ENCODE assay signal across 23 cellular contexts in the genomic region with DNA sequence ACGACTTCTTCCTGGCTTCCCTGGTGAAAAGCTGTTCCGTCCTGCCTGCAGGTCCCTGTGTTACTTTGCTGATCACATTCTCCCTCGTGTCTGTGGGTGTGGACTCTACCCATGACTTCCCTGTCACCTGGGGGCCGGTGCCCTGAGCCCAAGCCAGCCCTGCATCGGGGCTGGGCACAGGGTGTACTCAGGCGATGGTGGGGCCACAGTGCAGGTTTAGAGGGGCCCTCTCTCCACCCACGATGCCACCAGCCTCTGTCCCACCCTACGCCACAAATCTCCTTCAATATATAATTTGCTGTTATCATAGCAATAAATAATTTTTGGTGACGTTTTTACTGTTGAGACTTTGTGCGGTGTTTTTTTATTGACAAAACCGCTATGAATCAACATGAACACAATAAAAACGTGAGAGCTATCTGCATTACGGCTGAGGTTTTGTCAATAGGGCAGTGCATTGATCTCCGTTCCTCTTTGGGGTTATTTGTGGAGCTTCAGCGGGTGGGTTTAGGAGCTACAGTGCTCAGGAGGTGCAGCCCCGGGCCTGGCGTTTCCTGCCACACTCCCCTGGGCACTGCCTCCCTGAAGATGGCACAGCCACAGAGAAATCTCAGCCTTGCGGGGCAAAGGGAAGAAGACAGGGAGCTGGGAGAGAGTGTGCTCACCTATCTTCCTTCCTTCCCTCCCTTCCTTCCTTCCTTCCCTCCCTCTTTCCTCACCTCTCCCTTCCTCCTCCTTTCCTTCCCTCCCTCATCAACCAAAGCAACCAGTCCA.
"Had no signal": no experiment of that assay in that cellular context is flagged by ENCODE, and none has a peak within 500 bp of the region (broad histone marks: within the 10 kb centered on the region; RNA-seq: fewer than 3 reads in every experiment).

No MANE protein-coding gene starts in this region.

- H3K27me3 ChIP-seq: adrenal gland, ascending aorta, brain microvascular endothelial cell had no signal

- H3K27ac Mint-ChIP-seq: activated CD4-positive, alpha-beta memory T cell treated with anti-CD3 and anti-CD28 coated beads for 36 hours; activated naive CD4-positive, alpha-beta T cell treated with anti-CD3 and anti-CD28 coated beads, Interleukin-2, amount 50 U/mL, for 72 hours; memory B cell; T-helper 17 cell had no signal

- DNase-seq: activated CD4-positive, alpha-beta memory T cell treated with anti-CD3 and anti-CD28 coated beads for 36 hours; activated CD4-positive, alpha-beta T cell treated with anti-CD3 and anti-CD28 coated beads for 48 hours; activated CD4-positive, CD25-positive, alpha-beta regulatory T cell; activated gamma-delta T cell treated with Interleukin-2 at 50 U/mL for 16 hours; activated T-cell treated with anti-CD3 and anti-CD28 coated beads, Interleukin-2, amount 50 U/mL, for 1 hour; brain microvascular endothelial cell; dermis blood vessel endothelial cell; effector CD8-positive, alpha-beta T cell; esophagus squamous epithelium; heart right ventricle; left cardiac atrium; naive B cell; stimulated activated CD4-positive, alpha-beta T cell treated with anti-CD3 and anti-CD28 coated beads, Interleukin-4, amount 100 ng/mL, for 24 hours; stimulated activated naive CD8-positive, alpha-beta T cell treated with anti-CD3 and anti-CD28 coated beads, Interleukin-15, Interleukin-2, amounts not matched to agents 100 U/mL and 50 U/mL, for 24 hours; SW 1271; T-helper 17 cell; tibial artery had no signal

- H3K9me3 Mint-ChIP-seq: activated CD4-positive, alpha-beta memory T cell treated with anti-CD3 and anti-CD28 coated beads for 36 hours; activated naive CD4-positive, alpha-beta T cell treated with anti-CD3 and anti-CD28 coated beads, Interleukin-2, amount 50 U/mL, for 72 hours; memory B cell had no signal

- H3K4me1 ChIP-seq: adrenal gland, ascending aorta, esophagus squamous epithelium, heart right ventricle, prostate gland, tibial artery had no signal

- ATAC-seq: left cardiac atrium; mucosa of descending colon; stimulated activated naive CD8-positive, alpha-beta T cell treated with anti-CD3 and anti-CD28 coated beads, Interleukin-15, Interleukin-2, amounts not matched to agents 100 U/mL and 50 U/mL, for 24 hours; T-helper 17 cell had no signal

- H3K4me3 ChIP-seq: adrenal gland, ascending aorta, esophagus squamous epithelium, heart right ventricle, mucosa of descending colon, prostate gland, tibial artery had no signal

- H3K4me1 Mint-ChIP-seq: memory B cell, naive B cell, T-helper 17 cell had no signal

- H3K4me3 Mint-ChIP-seq: activated CD4-positive, alpha-beta memory T cell treated with anti-CD3 and anti-CD28 coated beads for 36 hours; memory B cell; naive B cell; T-helper 17 cell had no signal

- H3K9me3 ChIP-seq: adrenal gland, ascending aorta, esophagus squamous epithelium, mucosa of descending colon, prostate gland, tibial artery had no signal

- H3K27ac ChIP-seq: adrenal gland, ascending aorta, brain microvascular endothelial cell, esophagus squamous epithelium, heart right ventricle, prostate gland, tibial artery had no signal

- H3K36me3 ChIP-seq: adrenal gland, ascending aorta, brain microvascular endothelial cell, esophagus squamous epithelium, heart right ventricle, prostate gland, tibial artery had no signal

- H3K36me3 Mint-ChIP-seq: activated CD4-positive, alpha-beta memory T cell treated with anti-CD3 and anti-CD28 coated beads for 36 hours; activated naive CD4-positive, alpha-beta T cell treated with anti-CD3 and anti-CD28 coated beads, Interleukin-2, amount 50 U/mL, for 72 hours; memory B cell; naive B cell had no signal
